Comparison of ENCODE assay signal across 1 cellular context in genomic region chr7:44981035-44981706, GRCh38.
TF ChIP-seq lines count a peak whose summit lies in the region.

No MANE protein-coding gene starts in this region.

TF ChIP-seq in H1, 55 proteins besides CTCF, POLR2A, EP300 and RAD21:
- no peak for TF ChIP-seq SP1 (IDR thresholded peaks at IDR 0.05; ENCODE audit: low read depth, low read length)
- TF ChIP-seq POLR2AphosphoS5 (IDR thresholded peaks at IDR 0.05; ENCODE audit: low read depth, low read length): peak; percentile 57
